19 cellular contexts compared by ENCODE assay signal in the genomic region with DNA sequence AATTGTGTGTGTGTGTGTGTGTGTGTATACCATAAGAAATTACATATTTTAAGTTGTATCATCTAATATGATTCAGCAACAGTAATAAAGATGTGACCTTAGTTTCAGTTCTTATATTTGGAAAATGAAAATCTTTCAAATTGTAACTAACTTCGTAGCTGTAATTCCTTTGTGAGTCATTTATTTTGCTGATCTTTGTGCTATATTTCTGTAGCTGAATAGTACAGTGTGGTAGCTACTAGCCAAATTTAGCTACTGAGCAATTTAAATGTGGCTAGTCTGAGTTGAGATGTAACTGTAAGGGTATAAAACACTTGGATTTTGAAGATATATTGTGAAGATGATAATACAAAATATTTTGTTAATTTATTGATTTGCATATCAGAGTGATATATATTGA.
DNase-seq lines count a peak whose midpoint lies in the region; ATAC-seq and TF ChIP-seq lines count a peak whose summit lies in the region.
"Had no signal": no experiment of that assay in that cellular context is flagged by ENCODE, and none has a peak within 500 bp of the region (broad histone marks: within the 10 kb centered on the region; RNA-seq: fewer than 3 reads in every experiment).

No MANE protein-coding gene starts in this region.

- TF ChIP-seq CTCF in fibroblast of lung (conservative IDR thresholded peaks at IDR 0.05 in 1 of 2, IDR thresholded peaks at IDR 0.05 in 1 of 2; ENCODE audit: low read depth in 1 of 2, low read length in 2 of 2): no peak

- H3K27me3 Mint-ChIP-seq in activated naive CD8-positive, alpha-beta T cell: no peaks in the 10 kb centered on the region
- no peaks in the 10 kb centered on the region for H3K27me3 Mint-ChIP-seq in activated naive CD8-positive, alpha-beta T cell treated with anti-CD3 and anti-CD28 coated beads for 36 hours
- H3K27me3 Mint-ChIP-seq: naive thymus-derived CD4-positive, alpha-beta T cell had no signal

- H3K27me3 ChIP-seq in fibroblast of lung (ENCODE audit: control insufficient read depth, insufficient read depth, low read length): no peaks in the 10 kb centered on the region
- H3K27me3 ChIP-seq: BE2C had no signal

- peaks cover 17% of the 10 kb centered on the region for H3K36me3 Mint-ChIP-seq in activated naive CD8-positive, alpha-beta T cell
- H3K36me3 Mint-ChIP-seq in activated naive CD8-positive, alpha-beta T cell treated with anti-CD3 and anti-CD28 coated beads for 36 hours: peaks cover 24% of the 10 kb centered on the region

- no peak overlapping the region for H3K9ac ChIP-seq in fibroblast of lung (ENCODE audit: insufficient read depth, low read length)

- no peak for ATAC-seq in Right ventricle myocardium inferior
- ATAC-seq: naive thymus-derived CD4-positive, alpha-beta T cell had no signal

- H3K27ac Mint-ChIP-seq in activated naive CD8-positive, alpha-beta T cell: peak overlapping the region; percentile 70
- no peak overlapping the region for H3K27ac Mint-ChIP-seq in activated naive CD8-positive, alpha-beta T cell treated with anti-CD3 and anti-CD28 coated beads for 36 hours
- H3K27ac Mint-ChIP-seq: naive thymus-derived CD4-positive, alpha-beta T cell had no signal

- peak overlapping the region; percentile 69 for H3K4me2 ChIP-seq in fibroblast of lung (ENCODE audit: extremely low read depth, insufficient read depth, low read length)

- peaks cover 13% of the 10 kb centered on the region for H3K4me1 Mint-ChIP-seq in activated naive CD8-positive, alpha-beta T cell (ENCODE audit: low read depth)
- H3K4me1 Mint-ChIP-seq in activated naive CD8-positive, alpha-beta T cell treated with anti-CD3 and anti-CD28 coated beads for 36 hours: peaks cover 13% of the 10 kb centered on the region

- no peak overlapping the region for H2AFZ ChIP-seq in fibroblast of lung (ENCODE audit: low read length)

- no peaks in the 10 kb centered on the region for H3K4me1 ChIP-seq in fibroblast of lung (ENCODE audit: control insufficient read depth, extremely low read depth, insufficient read depth, low read length)
- H3K4me1 ChIP-seq: BE2C, HAP-1 had no signal

- peak overlapping the region in 1 of 4 experiments; percentile 27 for H3K4me3 ChIP-seq in fibroblast of lung (replicated peaks in 1 of 4; ENCODE audit: control extremely low read depth in 1 of 4, insufficient read depth in 1 of 4, low read depth in 3 of 4, low read length in 4 of 4)
- H3K4me3 ChIP-seq: HAP-1 had no signal

- no peaks in the 10 kb centered on the region for H3K36me3 ChIP-seq in fibroblast of lung (ENCODE audit: control insufficient read depth, insufficient read depth, low read length)
- H3K36me3 ChIP-seq: BE2C had no signal

- no peak for DNase-seq in activated naive CD8-positive, alpha-beta T cell treated with anti-CD3 and anti-CD28 coated beads for 36 hours
- peak; percentile 53 for DNase-seq in MV-4-11 (lab: John Stamatoyannopoulos, UW)
- DNase-seq in fibroblast of lung (ENCODE audit: low read depth in 2 of 2): peak; percentile 62 to 80
- peak; percentile 22 for DNase-seq in superior temporal gyrus (ENCODE audit: extremely low spot score)
- DNase-seq in Right ventricle myocardium inferior (ENCODE audit: missing footprints): no peak
- no peak for DNase-seq in activated CD4-positive, alpha-beta T cell treated with anti-CD3 and anti-CD28 coated beads, Interleukin-2, amount 50 U/mL, for 4 hours
- DNase-seq in NCI-H128 (lab: John Stamatoyannopoulos, UW; ENCODE audit: unreplicated experiment): no peak
- DNase-seq: BE2C; DND-41; naive thymus-derived CD4-positive, alpha-beta T cell; NCI-H1436; NCI-H526; retina; Right ventricle myocardium superior; stimulated activated CD4-positive, alpha-beta T cell treated with anti-CD3 and anti-CD28 coated beads, Interleukin-4, amount 100 ng/mL, for 1 hour; stimulated activated naive CD4-positive, alpha-beta T cell; T-helper 9 cell had no signal

- H3K79me2 ChIP-seq in fibroblast of lung (ENCODE audit: control insufficient read depth, insufficient read depth, low read length): no peaks in the 10 kb centered on the region

- H3K27ac ChIP-seq in fibroblast of lung (ENCODE audit: insufficient read depth, low read length): peak overlapping the region; percentile 30

- no peak overlapping the region for H3K4me3 Mint-ChIP-seq in activated naive CD8-positive, alpha-beta T cell
- H3K4me3 Mint-ChIP-seq in activated naive CD8-positive, alpha-beta T cell treated with anti-CD3 and anti-CD28 coated beads for 36 hours: no peak overlapping the region
- H3K4me3 Mint-ChIP-seq: naive thymus-derived CD4-positive, alpha-beta T cell had no signal

- H4K20me1 ChIP-seq in fibroblast of lung (ENCODE audit: control insufficient read depth, extremely low read depth, insufficient read depth, low read length): no peaks in the 10 kb centered on the region

- no peaks in the 10 kb centered on the region for H3K9me3 Mint-ChIP-seq in activated naive CD8-positive, alpha-beta T cell (ENCODE audit: low read depth)
- H3K9me3 Mint-ChIP-seq in activated naive CD8-positive, alpha-beta T cell treated with anti-CD3 and anti-CD28 coated beads for 36 hours: no peaks in the 10 kb centered on the region
- H3K9me3 Mint-ChIP-seq: naive thymus-derived CD4-positive, alpha-beta T cell had no signal

- intact Hi-C loops in Right ventricle myocardium inferior (cut with DNase I): no loop called here

- no peaks in the 10 kb centered on the region for H3K9me3 ChIP-seq in fibroblast of lung (ENCODE audit: control insufficient read depth, insufficient read depth, low read depth, low read length)
- H3K9me3 ChIP-seq: BE2C, HAP-1 had no signal

Comparison
In these comparisons a context has a peak if more than half of its experiments do, and no peak if none do; other contexts are left out.
1. DNase-seq: peak in MV-4-11 (single experiment), fibroblast of lung (2 of 2) and superior temporal gyrus (single experiment); none in activated naive CD8-positive, alpha-beta T cell treated with anti-CD3 and anti-CD28 coated beads for 36 hours (single experiment), Right ventricle myocardium inferior (single experiment), activated CD4-positive, alpha-beta T cell treated with anti-CD3 and anti-CD28 coated beads, Interleukin-2, amount 50 U/mL, for 4 hours (0 of 2) and NCI-H128 (single experiment).